In the genomic region with DNA sequence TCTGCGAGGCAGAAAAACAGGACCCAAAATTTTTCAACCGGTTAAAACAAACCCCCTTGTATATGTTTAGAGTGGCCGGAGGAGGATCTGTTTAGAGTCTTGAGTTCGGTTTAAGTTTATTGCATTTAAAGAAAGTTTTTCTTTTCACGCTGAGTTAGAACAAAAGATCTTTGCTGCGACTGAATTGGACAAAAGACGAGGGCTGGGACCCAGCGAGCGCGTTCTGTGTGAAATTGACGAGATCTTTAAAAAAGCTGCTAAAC, we compare ENCODE assay signal across 9 cellular contexts. TPM values are rescaled to one million over a fixed set of nuclear protein-coding genes. Genes with fewer than 3 reads are reported as not detected.
DNase-seq lines count a peak whose midpoint lies in the region; ATAC-seq and TF ChIP-seq lines count a peak whose summit lies in the region.
"Had no signal": no experiment of that assay in that cellular context is flagged by ENCODE, and none has a peak within 500 bp of the region (broad histone marks: within the 10 kb centered on the region; RNA-seq: fewer than 3 reads in every experiment).

No MANE protein-coding gene starts in this region.

- in situ Hi-C loops in mammary epithelial cell (cut with MboI; ENCODE audit: low sequenced_read_pairs in 2 of 2), result loop anchor here (10.0 to 25.0 kb wide), 6 partner anchors 653 to 1678 kb away; no protein-coding TSS in a partner anchor

- DNase-seq in DMS79 (lab: John Stamatoyannopoulos, UW), result peak; percentile 12
- no peak for DNase-seq in DMS79 treated with DMSO at 0.1 percent for 48 hours (lab: John Stamatoyannopoulos, UW)
- DNase-seq in mammary epithelial cell, result no peak
- no peak for DNase-seq in right lobe of liver
- DNase-seq in thoracic aorta (ENCODE audit: low spot score), result no peak
- DNase-seq in CD8-positive, alpha-beta T cell, result no peak
- no peak for DNase-seq in GDM1 (lab: John Stamatoyannopoulos, UW)
- DNase-seq: activated CD4-positive, alpha-beta T cell treated with anti-CD3 and anti-CD28 coated beads for 4 hours had no signal

- H3K9me3 ChIP-seq in mammary epithelial cell (replicated peaks; ENCODE audit: insufficient read depth, low read length), result no peaks in the 10 kb centered on the region
- no peaks in the 10 kb centered on the region for H3K9me3 ChIP-seq in right lobe of liver
- H3K9me3 ChIP-seq in thoracic aorta, result no peaks in the 10 kb centered on the region
- no peaks in the 10 kb centered on the region for H3K9me3 ChIP-seq in CD8-positive, alpha-beta T cell (ENCODE audit: low read length)

- H3K79me2 ChIP-seq in mammary epithelial cell (ENCODE audit: insufficient read depth, low read length), result peaks cover 84% of the 10 kb centered on the region

- peak overlapping the region; percentile 98 for H3K4me2 ChIP-seq in mammary epithelial cell (ENCODE audit: insufficient read depth, low read depth, low read length)

- H3K4me1 Mint-ChIP-seq in CD8-positive, alpha-beta T cell (ENCODE audit: low read depth), result peaks cover 8% of the 10 kb centered on the region

- WGBS in mammary epithelial cell (ENCODE audit: low coverage, missing lambda C conversion rate), result 1% methylated on average over 11 of the region's 11 CpGs
- WGBS in right lobe of liver (ENCODE audit: insufficient coverage, low coverage, low lambda C conversion rate, missing lambda C conversion rate), result 2% methylated on average over 11 of the region's 11 CpGs

- H3K9me3 Mint-ChIP-seq in CD8-positive, alpha-beta T cell, result peaks cover 5% of the 10 kb centered on the region

- H2AFZ ChIP-seq in mammary epithelial cell (ENCODE audit: low read depth, low read length), result peak overlapping the region; percentile 92

- peaks cover 83% of the 10 kb centered on the region for H3K27me3 Mint-ChIP-seq in CD8-positive, alpha-beta T cell (ENCODE audit: low read depth)

- ATAC-seq in right lobe of liver (no peak), thoracic aorta (ENCODE audit: insufficient number of reproducible peaks, low FRiP score, low read depth) (no peak), HG02571 (IDR thresholded peaks at IDR 0.05; ENCODE audit: unreplicated experiment) (no peak)
- no peak for ATAC-seq in CD8-positive, alpha-beta T cell

- BruUV-seq in mammary epithelial cell (replicated peaks; lab: Mats Ljungman, UMichigan), result no TSS peak

- TF ChIP-seq CTCF in mammary epithelial cell (conservative IDR thresholded peaks at IDR 0.05 in 1 of 2, IDR thresholded peaks at IDR 0.05 in 1 of 2; ENCODE audit: extremely low read depth in 1 of 2, insufficient read depth in 1 of 2, low read depth in 1 of 2, low read length in 2 of 2) (no peak), right lobe of liver (IDR thresholded peaks at IDR 0.05) (no peak), thoracic aorta (IDR thresholded peaks at IDR 0.05) (no peak)
- TF ChIP-seq CTCF in CD8-positive, alpha-beta T cell (IDR thresholded peaks at IDR 0.05), result no peak

- H3K36me3 Mint-ChIP-seq in CD8-positive, alpha-beta T cell, result no peaks in the 10 kb centered on the region

- H3K27me3 ChIP-seq in mammary epithelial cell (ENCODE audit: insufficient read depth, low read length), result no peaks in the 10 kb centered on the region
- no peaks in the 10 kb centered on the region for H3K27me3 ChIP-seq in right lobe of liver
- H3K27me3 ChIP-seq in thoracic aorta (replicated peaks; ENCODE audit: insufficient read depth), result no peaks in the 10 kb centered on the region
- H3K27me3 ChIP-seq in CD8-positive, alpha-beta T cell (ENCODE audit: insufficient read depth, low read length), result peaks cover 51% of the 10 kb centered on the region

- no peaks in the 10 kb centered on the region for H4K20me1 ChIP-seq in mammary epithelial cell (ENCODE audit: insufficient read depth, low read length)

- peak overlapping the region; percentile 82 for H3K9ac ChIP-seq in mammary epithelial cell (ENCODE audit: insufficient read depth, low read length)

- H3K4me3 Mint-ChIP-seq in CD8-positive, alpha-beta T cell, result no peak overlapping the region

- CTCF ChIA-PET in mammary epithelial cell (lab: Charles Lee; ENCODE audit: low non-redundant PET), result interaction anchor here (0.7 kb wide), 1 partner anchor 13 kb away, joined by 7 read pairs; no protein-coding TSS in a partner anchor
- CTCF ChIA-PET in CD8-positive, alpha-beta T cell (lab: Charles Lee), result no interaction called here

- TF ChIP-seq POLR2A in right lobe of liver (IDR thresholded peaks at IDR 0.05), result no peak

- dilution Hi-C loops in mammary epithelial cell (cut with HindIII; ENCODE audit: low sequenced_read_pairs), result no loop called here

- no peak overlapping the region for H3K27ac Mint-ChIP-seq in CD8-positive, alpha-beta T cell

- H3K4me3 ChIP-seq in mammary epithelial cell (replicated peaks in 1 of 3; ENCODE audit: insufficient read depth in 1 of 3, low read depth in 2 of 3, low read length in 3 of 3) (peak overlapping the region; percentile 64 to 89 (median 84)), right lobe of liver (peak overlapping the region; percentile 60 to 73 (median 68)), thoracic aorta (peak overlapping the region; percentile 74)
- no peak overlapping the region for H3K4me3 ChIP-seq in CD8-positive, alpha-beta T cell (ENCODE audit: low read depth, low read length)

- H3K27ac ChIP-seq in mammary epithelial cell (ENCODE audit: insufficient read depth, low read depth, low read length), result peak overlapping the region; percentile 74
- H3K27ac ChIP-seq in right lobe of liver, result peak overlapping the region; percentile 90 to 97 (median 91)
- peak overlapping the region; percentile 94 to 95 for H3K27ac ChIP-seq in thoracic aorta
- no peak overlapping the region for H3K27ac ChIP-seq in CD8-positive, alpha-beta T cell (ENCODE audit: low read depth, low read length)

- intact Hi-C loops in mammary epithelial cell (cut with micrococcal nuclease), result loop anchor here (1.0 kb wide), 1 partner anchor 10 kb away; the partner anchor contains the start of gene NR2F2
- intact Hi-C loops in right lobe of liver (cut with DNase I), result loop anchor here in 1 of 2 donors (10.0 kb wide), 1 partner anchor 155 kb away; no protein-coding TSS in a partner anchor
- intact Hi-C loops in CD8-positive, alpha-beta T cell (cut with DNase I, micrococcal nuclease), result no loop called here

- POLR2A ChIA-PET in CD8-positive, alpha-beta T cell (lab: Charles Lee), result no interaction called here

- H3K4me1 ChIP-seq in mammary epithelial cell (ENCODE audit: insufficient read depth, low read length) (peaks cover 33% of the 10 kb centered on the region), right lobe of liver (peaks cover 0 to 12% (median 3%) of the 10 kb centered on the region in 4 donors), thoracic aorta (ENCODE audit: control insufficient read depth in 1 of 2, low read depth in 2 of 2) (peaks cover 0 to 33% of the 10 kb centered on the region in 2 donors)
- no peaks in the 10 kb centered on the region for H3K4me1 ChIP-seq in CD8-positive, alpha-beta T cell (ENCODE audit: insufficient read depth, low read length)

- H3K36me3 ChIP-seq in mammary epithelial cell (ENCODE audit: insufficient read depth, low read length) (peaks cover 16% of the 10 kb centered on the region), right lobe of liver (peaks cover 0 to under 1% (median 0%) of the 10 kb centered on the region in 4 donors), thoracic aorta (no peaks in the 10 kb centered on the region)
- no peaks in the 10 kb centered on the region for H3K36me3 ChIP-seq in CD8-positive, alpha-beta T cell (ENCODE audit: insufficient read depth, low read length)

RNA-seq across cellular contexts. Expression of gene NR2F2, which starts 9.8 kb away (rescaled TPM):
- 10 to 100 TPM in 1 of 2 donors, 1 to 10 TPM in 1; 3.2 to 34.1 TPM for total RNA-seq in mammary epithelial cell
- polyA plus RNA-seq in mammary epithelial cell, result 17.8 TPM
- polyA minus RNA-seq in mammary epithelial cell, result 31.9 TPM
- 10 to 100 TPM; 11.6 to 30.0 (median 20.7) TPM for total RNA-seq in right lobe of liver
- 10 to 100 TPM; 31.8 to 49.8 TPM for total RNA-seq in thoracic aorta
- total RNA-seq in CD8-positive, alpha-beta T cell, result not detected
